21 cellular contexts compared by ENCODE assay signal in genomic region chr3:3499012-3499411, GRCh38.
"Had no signal": no experiment of that assay in that cellular context is flagged by ENCODE, and none has a peak within 500 bp of the region (broad histone marks: within the 10 kb centered on the region; RNA-seq: fewer than 3 reads in every experiment).

No MANE protein-coding gene starts in this region.

- ATAC-seq: foreskin keratinocyte, gastroesophageal sphincter, heart right ventricle, left cardiac atrium, left lung, left ventricle myocardium superior, lower lobe of right lung, mucosa of descending colon had no signal

- H3K27me3 ChIP-seq: dorsolateral prefrontal cortex, esophagus muscularis mucosa, foreskin keratinocyte, gastroesophageal sphincter, left lung had no signal

- H3K36me3 ChIP-seq: esophagus muscularis mucosa, gastroesophageal sphincter, heart right ventricle, left lung, lower lobe of right lung had no signal

- H3K9me3 ChIP-seq: esophagus muscularis mucosa, gastroesophageal sphincter, heart right ventricle, left lung, lower lobe of right lung, mucosa of descending colon had no signal

- H3K27ac ChIP-seq: coronary artery, dorsolateral prefrontal cortex, esophagus muscularis mucosa, foreskin keratinocyte, gastroesophageal sphincter, heart right ventricle, left lung, lower lobe of right lung had no signal

- FAIRE-seq: endothelial cell of umbilical vein, islet of Langerhans, keratinocyte had no signal

- H3K4me1 ChIP-seq: esophagus muscularis mucosa, foreskin keratinocyte, gastroesophageal sphincter, heart right ventricle, left lung, lower lobe of right lung had no signal

- DNase-seq: dermis blood vessel endothelial cell; dorsolateral prefrontal cortex; effector CD4-positive, alpha-beta T cell; effector memory CD4-positive, alpha-beta T cell; foreskin keratinocyte; glutamatergic neuron; head of caudate nucleus; heart right ventricle; hippocampal formation; left cardiac atrium; left lung; left ventricle myocardium superior; lower lobe of right lung; mesenchymal stem cell; mucosa of descending colon had no signal

- H3K4me3 ChIP-seq: coronary artery, dorsolateral prefrontal cortex, esophagus muscularis mucosa, gastroesophageal sphincter, heart right ventricle, left lung, lower lobe of right lung, mucosa of descending colon had no signal
